16 cellular contexts compared by ENCODE assay signal in the genomic region with DNA sequence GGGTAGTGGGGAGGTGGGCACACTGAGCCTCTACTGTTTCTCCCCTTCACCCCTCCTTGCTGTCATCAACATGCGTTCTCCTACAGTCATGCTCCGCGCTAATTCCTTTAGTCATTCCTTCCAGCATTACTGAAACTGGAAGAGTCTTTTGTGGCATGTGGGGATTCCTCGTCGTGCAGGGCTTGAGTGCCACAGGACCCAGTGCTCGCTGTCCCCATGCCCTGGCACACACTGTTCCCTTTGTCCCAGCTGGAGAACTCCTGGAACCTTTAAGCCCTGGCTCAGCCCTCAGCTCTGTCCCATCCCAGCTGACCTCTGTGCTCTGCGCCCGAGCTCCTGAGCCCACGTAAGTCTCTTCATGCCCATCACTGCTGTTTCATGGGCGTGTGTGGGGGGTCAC. TPM values are rescaled to one million over a fixed set of nuclear protein-coding genes. Genes with fewer than 3 reads are reported as not detected.
DNase-seq lines count a peak whose midpoint lies in the region; ATAC-seq, FAIRE-seq and TF ChIP-seq lines count a peak whose summit lies in the region.
"Had no signal": no experiment of that assay in that cellular context is flagged by ENCODE, and none has a peak within 500 bp of the region (broad histone marks: within the 10 kb centered on the region; RNA-seq: fewer than 3 reads in every experiment).

No MANE protein-coding gene starts in this region.

- no peaks in the 10 kb centered on the region for H3K9me3 ChIP-seq in liver (ENCODE audit: control insufficient read depth in 4 of 4, low read length in 3 of 4)
- H3K9me3 ChIP-seq in HepG2 (ENCODE audit: low read length) = no peaks in the 10 kb centered on the region
- H3K9me3 ChIP-seq in esophagus squamous epithelium = no peaks in the 10 kb centered on the region
- no peaks in the 10 kb centered on the region for H3K9me3 ChIP-seq in neural progenitor cell (ENCODE audit: low read depth)
- no peaks in the 10 kb centered on the region for H3K9me3 ChIP-seq in aorta (ENCODE audit: control insufficient read depth, low read length)

- TF ChIP-seq CTCF in liver (IDR thresholded peaks at IDR 0.05; ENCODE audit: low read depth, low read length, missing input control) = no peak
- no peak for TF ChIP-seq CTCF in HepG2 (CRISPR knock-in tag; IDR thresholded peaks at IDR 0.05)
- no peak for TF ChIP-seq CTCF in esophagus squamous epithelium (IDR thresholded peaks at IDR 0.05)
- no peak for TF ChIP-seq CTCF in neural progenitor cell (IDR thresholded peaks at IDR 0.05)

- no peaks in the 10 kb centered on the region; the same call in 1 of the 2 replicates for H4K20me1 ChIP-seq in HepG2 (ENCODE audit: insufficient read depth, low read length)
- H4K20me1 ChIP-seq in neural progenitor cell (ENCODE audit: low read depth) = no peaks in the 10 kb centered on the region

- TF ChIP-seq EP300 in HepG2 (IDR thresholded peaks at IDR 0.05; ENCODE audit: low read depth in 2 of 2, low read length in 2 of 2) (no peak), HepG2 (CRISPR knock-in tag; IDR thresholded peaks at IDR 0.05; ENCODE audit: borderline replicate concordance) (no peak)

- H3K27ac Mint-ChIP-seq in neural progenitor cell = peak overlapping the region; percentile 76
- H3K27ac Mint-ChIP-seq: WTC11 had no signal

- CTCF ChIA-PET in HepG2 (lab: Yijun Ruan, JAX; ENCODE audit: low intra/inter-chr PET ratio, low total read pairs) = no interaction called here

- H3K36me3 Mint-ChIP-seq in neural progenitor cell = no peaks in the 10 kb centered on the region
- H3K36me3 Mint-ChIP-seq: WTC11 had no signal

- H3K27ac ChIP-seq in liver (ENCODE audit: low read depth in 1 of 2, low read length in 2 of 2) (peak overlapping the region; percentile 90 to 92), HepG2 (ENCODE audit: extremely low read length, insufficient read depth, low read length) (no peak overlapping the region), esophagus squamous epithelium (peak overlapping the region; percentile 70 to 90 (median 82)), neural progenitor cell (no peak overlapping the region), aorta (ENCODE audit: low read depth in 1 of 2, low read length in 2 of 2) (peak overlapping the region; percentile 63 to 87)
- H3K27ac ChIP-seq: brain microvascular endothelial cell had no signal

- ATAC-seq in HepG2 = no peak
- ATAC-seq in aorta (ENCODE audit: low FRiP score) = no peak
- no peak for ATAC-seq in HG03439 (IDR thresholded peaks at IDR 0.05; ENCODE audit: unreplicated experiment)
- ATAC-seq: WTC11 had no signal

- no peaks in the 10 kb centered on the region for H3K27me3 ChIP-seq in liver (ENCODE audit: control insufficient read depth in 4 of 4, insufficient read depth in 4 of 4, low read length in 3 of 4)
- H3K27me3 ChIP-seq in HepG2 (ENCODE audit: control insufficient read depth in 1 of 2, insufficient read depth in 2 of 2, low read length in 2 of 2) = no peaks in the 10 kb centered on the region
- H3K27me3 ChIP-seq in esophagus squamous epithelium = no peaks in the 10 kb centered on the region
- H3K27me3 ChIP-seq in neural progenitor cell = no peaks in the 10 kb centered on the region
- no peaks in the 10 kb centered on the region for H3K27me3 ChIP-seq in aorta (ENCODE audit: control insufficient read depth in 1 of 2, insufficient read depth in 2 of 2, low read length in 1 of 2)
- H3K27me3 ChIP-seq: brain microvascular endothelial cell had no signal

- TF ChIP-seq POLR2A in HepG2 (IDR thresholded peaks at IDR 0.05; ENCODE audit: insufficient read depth in 1 of 2, low read depth in 2 of 2, low read length in 2 of 2) (no peak), esophagus squamous epithelium (IDR thresholded peaks at IDR 0.05) (no peak)

- TF ChIP-seq RAD21 in liver (IDR thresholded peaks at IDR 0.05) (no peak), HepG2 (CRISPR knock-in tag; IDR thresholded peaks at IDR 0.05) (no peak)

- POLR2A ChIA-PET in HepG2 (lab: Yijun Ruan, JAX) = no interaction called here

- H3K36me3 ChIP-seq in liver (ENCODE audit: control insufficient read depth in 4 of 4, insufficient read depth in 3 of 4, low read depth in 1 of 4, low read length in 3 of 4) = no peaks in the 10 kb centered on the region
- H3K36me3 ChIP-seq in HepG2 (replicated peaks in 1 of 2; ENCODE audit: control insufficient read depth in 1 of 2, insufficient read depth in 2 of 2, low read length in 2 of 2) = peaks cover 2 to 3% of the 10 kb centered on the region in 2 experiments; a peak in 3 of 5 replicates
- H3K36me3 ChIP-seq in esophagus squamous epithelium = no peaks in the 10 kb centered on the region
- H3K36me3 ChIP-seq in neural progenitor cell = no peaks in the 10 kb centered on the region
- H3K36me3 ChIP-seq in aorta (ENCODE audit: control insufficient read depth in 1 of 2, insufficient read depth in 2 of 2, low read length in 1 of 2) = no peaks in the 10 kb centered on the region
- H3K36me3 ChIP-seq: brain microvascular endothelial cell had no signal

- peaks cover 6% of the 10 kb centered on the region for H3K27me3 Mint-ChIP-seq in neural progenitor cell (ENCODE audit: insufficient read depth, low read depth)

- no peak overlapping the region for H3K4me3 ChIP-seq in liver (ENCODE audit: low read depth in 1 of 3, low read length in 3 of 3)
- H3K4me3 ChIP-seq in HepG2 (replicated peaks in 1 of 3; ENCODE audit: insufficient read depth in 1 of 3, low read depth in 2 of 3, low read length in 3 of 3) = no peak overlapping the region
- H3K4me3 ChIP-seq in esophagus squamous epithelium = no peak overlapping the region
- H3K4me3 ChIP-seq in neural progenitor cell = no peak overlapping the region
- no peak overlapping the region for H3K4me3 ChIP-seq in aorta (ENCODE audit: low read length in 2 of 2)

- no peak overlapping the region for H3K9ac ChIP-seq in liver (ENCODE audit: low read depth in 1 of 2, low read length in 2 of 2)
- H3K9ac ChIP-seq in HepG2 (ENCODE audit: insufficient read depth, low read depth, low read length) = no peak overlapping the region
- H3K9ac ChIP-seq in neural progenitor cell = no peak overlapping the region

- no peak overlapping the region for H2AFZ ChIP-seq in HepG2 (ENCODE audit: low read length)
- no peak overlapping the region for H2AFZ ChIP-seq in neural progenitor cell (replicated peaks)

- no peak for FAIRE-seq in HepG2 (lab: Jason Lieb, UNC)
- FAIRE-seq: GM12892, GM19239 had no signal

- no peak overlapping the region for H3K4me2 ChIP-seq in HepG2 (ENCODE audit: low read depth, low read length)
- H3K4me2 ChIP-seq in neural progenitor cell = no peak overlapping the region

- in situ Hi-C loops in HepG2 (cut with HindIII; ENCODE audit: extremely low pct_ligation_motif_present, low pct_unique_long_range_greater_than_20kb) = loop anchor here (5.0 kb wide), 2 partner anchors 79 to 134 kb away; no protein-coding TSS in a partner anchor

- no peak overlapping the region for H3K4me3 Mint-ChIP-seq in neural progenitor cell
- H3K4me3 Mint-ChIP-seq: WTC11 had no signal

- no TSS peak for BruUV-seq in HepG2 (replicated peaks; lab: Mats Ljungman, UMichigan)

- no peaks in the 10 kb centered on the region for H3F3A ChIP-seq in neural progenitor cell (ENCODE audit: low read depth)

- intact Hi-C loops in HepG2 (cut with micrococcal nuclease; ENCODE audit: unreplicated experiment) (loop anchor here (10.0 kb wide), 1 partner anchor 281 kb away; a partner anchor contains a TSS), esophagus squamous epithelium (cut with DNase I) (loop anchor here (5.0 kb wide), 1 partner anchor 104 kb away; a partner anchor contains a TSS), aorta (cut with DNase I) (loop anchor here (2.0 to 5.0 kb wide), 3 partner anchors 41 to 285 kb away; a partner anchor contains a TSS)

- WGBS in liver = 64% methylated on average over 10 of the region's 10 CpGs
- 97% methylated on average over 10 of the region's 10 CpGs for WGBS in HepG2 (ENCODE audit: low lambda C conversion rate)
- WGBS in esophagus squamous epithelium, 2 donors = 52 to 68% methylated on average over 6 to 7 of the region's 10 CpGs
- WGBS in aorta, 2 donors = 19% methylated on average over 10 of the region's 10 CpGs

- H3K4me1 Mint-ChIP-seq in neural progenitor cell = peaks cover 20% of the 10 kb centered on the region

- H3K79me2 ChIP-seq in HepG2 (ENCODE audit: insufficient read depth, low read length) = no peaks in the 10 kb centered on the region
- H3K79me2 ChIP-seq in neural progenitor cell (ENCODE audit: low read depth) = no peaks in the 10 kb centered on the region

- DNase-seq in HepG2 (ENCODE audit: low spot score) (no peak), esophagus squamous epithelium (lab: John Stamatoyannopoulos, UW) (no peak), neural progenitor cell (ENCODE audit: low spot score) (no peak), aorta (no peak), GF-D8 (lab: John Stamatoyannopoulos, UW) (no peak), D341Med (ENCODE audit: low spot score) (no peak)
- DNase-seq: activated T-cell treated with anti-CD3 and anti-CD28 coated beads, Interleukin-2, amount 50 U/mL, for 1 hour; DMS79; NCI-H1436; NCI-H524 treated with DMSO at 0.1 percent for 48 hours had no signal

- H3K4me1 ChIP-seq in liver (ENCODE audit: control insufficient read depth in 4 of 4, insufficient read depth in 4 of 4, low read length in 3 of 4) (peaks cover 34 to 79% (median 72%) of the 10 kb centered on the region in 4 donors), HepG2 (ENCODE audit: insufficient read depth, low read length) (peaks cover 47% of the 10 kb centered on the region), esophagus squamous epithelium (peaks cover 29 to 73% (median 53%) of the 10 kb centered on the region in 3 donors), neural progenitor cell (peaks cover 7% of the 10 kb centered on the region), aorta (ENCODE audit: control insufficient read depth in 1 of 2, insufficient read depth in 2 of 2, low read length in 2 of 2) (peaks cover 0 to 4% of the 10 kb centered on the region in 2 donors)

- peaks cover 3% of the 10 kb centered on the region for H3K9me3 Mint-ChIP-seq in neural progenitor cell
- H3K9me3 Mint-ChIP-seq: WTC11 had no signal

RNA-seq across cellular contexts. Expression of a gene that starts 42.1 kb away (rescaled TPM):
- total RNA-seq in liver = 10 to 100 TPM; 45.3 to 75.8 TPM
- polyA plus RNA-seq in liver = 10 to 100 TPM in 1 of 2 donors, 1 to 10 TPM in 1; 8.3 to 50.9 TPM
- total RNA-seq in HepG2 (2016; rRNA removed; fragmentation: Illumina TruSeq; extraction: Trizol) = 371 and 422 TPM in 2 replicates
- total RNA-seq in HepG2 (2016; cell fraction: cytosol; rRNA removed; fragmentation: Illumina TruSeq; extraction: Trizol; ENCODE audit: low read depth) = 747 and 845 TPM in 2 replicates
- 382 and 405 TPM in 2 replicates for total RNA-seq in HepG2 (2016; cell fraction: insoluble cytoplasmic fraction; rRNA removed; fragmentation: Illumina TruSeq; extraction: Trizol)
- total RNA-seq in HepG2 (2016; cell fraction: membrane; rRNA removed; fragmentation: Illumina TruSeq; extraction: Trizol) = 1,179 and 1,380 TPM in 2 replicates
- total RNA-seq in HepG2 (2016; cell fraction: nucleus; rRNA removed; fragmentation: Illumina TruSeq; extraction: Trizol) = 154 and 170 TPM in 2 replicates
- polyA plus RNA-seq in HepG2 (2011; rRNA removed) = 105 and 142 TPM in 2 replicates
- 93.6 and 131 TPM in 2 replicates for polyA plus RNA-seq in HepG2 (2011; cell fraction: cytosol; rRNA removed)
- polyA plus RNA-seq in HepG2 (2011; cell fraction: nucleus; rRNA removed) = 44.5 and 56.5 TPM in 2 replicates
- polyA plus RNA-seq in HepG2 (2012) = 108 and 109 TPM in 2 replicates
- polyA plus RNA-seq in HepG2 (2016; cell fraction: cytosol; fragmentation: Illumina TruSeq; extraction: Trizol; ENCODE audit: low read depth) = 923 and 940 TPM in 2 replicates
- polyA plus RNA-seq in HepG2 (2016; cell fraction: insoluble cytoplasmic fraction; fragmentation: Illumina TruSeq; extraction: Trizol; ENCODE audit: low read depth) = 367 and 392 TPM in 2 replicates
- polyA plus RNA-seq in HepG2 (2016; cell fraction: membrane; fragmentation: Illumina TruSeq; extraction: Trizol; ENCODE audit: low read depth) = 1,008 and 1,080 TPM in 2 replicates
- polyA plus RNA-seq in HepG2 (2016; cell fraction: nucleus; fragmentation: Illumina TruSeq; extraction: Trizol; ENCODE audit: insufficient read depth, low read depth) = 235 and 237 TPM in 2 replicates
- 64.0 and 223 TPM in 2 replicates for polyA minus RNA-seq in HepG2 (2011; rRNA and poly(A)+ RNA removed; ENCODE audit: low replicate concordance)
- polyA minus RNA-seq in HepG2 (2011; cell fraction: cytosol; rRNA and poly(A)+ RNA removed) = 53.3 and 58.5 TPM in 2 replicates
- polyA minus RNA-seq in HepG2 (2011; cell fraction: nucleus; rRNA and poly(A)+ RNA removed) = 32.7 and 35.2 TPM in 2 replicates
- 10 to 100 TPM; 14.9 to 66.8 (median 26.3) TPM for total RNA-seq in esophagus squamous epithelium
- 348 and 437 TPM in 2 replicates for total RNA-seq in neural progenitor cell (ENCODE audit: low replicate concordance)
- 10 to 100 TPM; 21.3 to 46.1 TPM for total RNA-seq in aorta
- 10 to 100 TPM; 31.6 to 45.7 TPM for polyA plus RNA-seq in aorta

Comparison
In these comparisons a context has a peak if more than half of its experiments do, and no peak if none do; other contexts are left out.
1. H3K27ac ChIP-seq: peak in liver (2 of 2), esophagus squamous epithelium (4 of 4) and aorta (2 of 2); none in HepG2 (single experiment) and neural progenitor cell (single experiment).